In genomic region chr16:56589141-56590039, GRCh38 we compare ENCODE assay signal across 1 cellular context.
TF ChIP-seq lines count a peak whose summit lies in the region.

Gene MT3 (plus strand): TSS chr16:56589528. CDS start chr16:56589591, 63 bp downstream.

TF ChIP-seq in IMR-90, 13 proteins besides CTCF, POLR2A, EP300 and RAD21:
- TF ChIP-seq MAFK (IDR thresholded peaks at IDR 0.05; ENCODE audit: low read depth, low read length): no peak
- TF ChIP-seq BHLHE40 (IDR thresholded peaks at IDR 0.05; ENCODE audit: low read depth, low read length): no peak
- no peak for TF ChIP-seq ELK1 (IDR thresholded peaks at IDR 0.05; ENCODE audit: borderline replicate concordance, low read depth, low read length)
- TF ChIP-seq MAZ (IDR thresholded peaks at IDR 0.05; ENCODE audit: borderline replicate concordance, low read depth, low read length): no peak
- no peak for TF ChIP-seq USF2 (IDR thresholded peaks at IDR 0.05; ENCODE audit: low read depth, low read length)
- no peak for TF ChIP-seq NFE2L2 (IDR thresholded peaks at IDR 0.05; ENCODE audit: low read depth, low read length)
- no peak for TF ChIP-seq RCOR1 (IDR thresholded peaks at IDR 0.05; ENCODE audit: insufficient replicate concordance, low read length)
- no peak for TF ChIP-seq FOS (IDR thresholded peaks at IDR 0.05; ENCODE audit: low read depth, low read length)
